ENCODE assay signal across 2 cellular contexts in genomic region chr3:10973196-10973595, GRCh38.
TF ChIP-seq lines count a peak whose summit lies in the region.

No MANE protein-coding gene starts in this region.

TF ChIP-seq in HCT116, 20 proteins besides CTCF, POLR2A, EP300 and RAD21:
- no peak for TF ChIP-seq REST (IDR thresholded peaks at IDR 0.05; ENCODE audit: low read depth)
- TF ChIP-seq EZH2phosphoT487 (IDR thresholded peaks at IDR 0.05; ENCODE audit: borderline replicate concordance): no peak
- no peak for TF ChIP-seq JUND (IDR thresholded peaks at IDR 0.05)
- no peak for TF ChIP-seq FOSL1 (IDR thresholded peaks at IDR 0.05; ENCODE audit: low read depth)
- TF ChIP-seq EZH2 (IDR thresholded peaks at IDR 0.05): no peak
- TF ChIP-seq, protein P1, sequence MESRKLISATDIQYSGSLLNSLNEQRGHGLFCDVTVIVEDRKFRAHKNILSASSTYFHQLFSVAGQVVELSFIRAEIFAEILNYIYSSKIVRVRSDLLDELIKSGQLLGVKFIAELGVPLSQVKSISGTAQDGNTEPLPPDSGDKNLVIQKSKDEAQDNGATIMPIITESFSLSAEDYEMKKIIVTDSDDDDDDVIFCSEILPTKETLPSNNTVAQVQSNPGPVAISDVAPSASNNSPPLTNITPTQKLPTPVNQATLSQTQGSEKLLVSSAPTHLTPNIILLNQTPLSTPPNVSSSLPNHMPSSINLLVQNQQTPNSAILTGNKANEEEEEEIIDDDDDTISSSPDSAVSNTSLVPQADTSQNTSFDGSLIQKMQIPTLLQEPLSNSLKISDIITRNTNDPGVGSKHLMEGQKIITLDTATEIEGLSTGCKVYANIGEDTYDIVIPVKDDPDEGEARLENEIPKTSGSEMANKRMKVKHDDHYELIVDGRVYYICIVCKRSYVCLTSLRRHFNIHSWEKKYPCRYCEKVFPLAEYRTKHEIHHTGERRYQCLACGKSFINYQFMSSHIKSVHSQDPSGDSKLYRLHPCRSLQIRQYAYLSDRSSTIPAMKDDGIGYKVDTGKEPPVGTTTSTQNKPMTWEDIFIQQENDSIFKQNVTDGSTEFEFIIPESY (IDR thresholded peaks at IDR 0.05; ENCODE audit: extremely low read depth, insufficient replicate concordance, low read length): no peak
- no peak for TF ChIP-seq CEBPB (IDR thresholded peaks at IDR 0.05; ENCODE audit: low read depth)
- TF ChIP-seq SRF (IDR thresholded peaks at IDR 0.05; ENCODE audit: low read depth): no peak
- no peak for TF ChIP-seq SP1 (IDR thresholded peaks at IDR 0.05; ENCODE audit: low read depth)
TF ChIP-seq in HCT116: peak in this region for 0.

TF ChIP-seq in H1, 55 proteins besides CTCF, POLR2A, EP300 and RAD21:
- no peak for TF ChIP-seq SP4 (IDR thresholded peaks at IDR 0.05; ENCODE audit: low read length)
- TF ChIP-seq, protein P2, sequence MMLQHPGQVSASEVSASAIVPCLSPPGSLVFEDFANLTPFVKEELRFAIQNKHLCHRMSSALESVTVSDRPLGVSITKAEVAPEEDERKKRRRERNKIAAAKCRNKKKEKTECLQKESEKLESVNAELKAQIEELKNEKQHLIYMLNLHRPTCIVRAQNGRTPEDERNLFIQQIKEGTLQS (IDR thresholded peaks at IDR 0.05; ENCODE audit: insufficient read depth, low read depth, low read length): no peak
- TF ChIP-seq POLR2AphosphoS5 (IDR thresholded peaks at IDR 0.05; ENCODE audit: low read depth, low read length): no peak
- TF ChIP-seq GTF2F1 (IDR thresholded peaks at IDR 0.05; ENCODE audit: borderline replicate concordance, low read depth, low read length): no peak
- TF ChIP-seq SP2 (IDR thresholded peaks at IDR 0.05; ENCODE audit: low read length): no peak
- TF ChIP-seq RBBP5 (IDR thresholded peaks at IDR 0.05; ENCODE audit: borderline replicate concordance, low read depth, low read length): no peak
- TF ChIP-seq CBX5 (IDR thresholded peaks at IDR 0.05; ENCODE audit: low read depth, low read length): no peak
- no peak for TF ChIP-seq TEAD4 (IDR thresholded peaks at IDR 0.05; ENCODE audit: low read depth, low read length)
- TF ChIP-seq SIRT6 (IDR thresholded peaks at IDR 0.05; ENCODE audit: low read length): no peak
- TF ChIP-seq, protein P3, sequence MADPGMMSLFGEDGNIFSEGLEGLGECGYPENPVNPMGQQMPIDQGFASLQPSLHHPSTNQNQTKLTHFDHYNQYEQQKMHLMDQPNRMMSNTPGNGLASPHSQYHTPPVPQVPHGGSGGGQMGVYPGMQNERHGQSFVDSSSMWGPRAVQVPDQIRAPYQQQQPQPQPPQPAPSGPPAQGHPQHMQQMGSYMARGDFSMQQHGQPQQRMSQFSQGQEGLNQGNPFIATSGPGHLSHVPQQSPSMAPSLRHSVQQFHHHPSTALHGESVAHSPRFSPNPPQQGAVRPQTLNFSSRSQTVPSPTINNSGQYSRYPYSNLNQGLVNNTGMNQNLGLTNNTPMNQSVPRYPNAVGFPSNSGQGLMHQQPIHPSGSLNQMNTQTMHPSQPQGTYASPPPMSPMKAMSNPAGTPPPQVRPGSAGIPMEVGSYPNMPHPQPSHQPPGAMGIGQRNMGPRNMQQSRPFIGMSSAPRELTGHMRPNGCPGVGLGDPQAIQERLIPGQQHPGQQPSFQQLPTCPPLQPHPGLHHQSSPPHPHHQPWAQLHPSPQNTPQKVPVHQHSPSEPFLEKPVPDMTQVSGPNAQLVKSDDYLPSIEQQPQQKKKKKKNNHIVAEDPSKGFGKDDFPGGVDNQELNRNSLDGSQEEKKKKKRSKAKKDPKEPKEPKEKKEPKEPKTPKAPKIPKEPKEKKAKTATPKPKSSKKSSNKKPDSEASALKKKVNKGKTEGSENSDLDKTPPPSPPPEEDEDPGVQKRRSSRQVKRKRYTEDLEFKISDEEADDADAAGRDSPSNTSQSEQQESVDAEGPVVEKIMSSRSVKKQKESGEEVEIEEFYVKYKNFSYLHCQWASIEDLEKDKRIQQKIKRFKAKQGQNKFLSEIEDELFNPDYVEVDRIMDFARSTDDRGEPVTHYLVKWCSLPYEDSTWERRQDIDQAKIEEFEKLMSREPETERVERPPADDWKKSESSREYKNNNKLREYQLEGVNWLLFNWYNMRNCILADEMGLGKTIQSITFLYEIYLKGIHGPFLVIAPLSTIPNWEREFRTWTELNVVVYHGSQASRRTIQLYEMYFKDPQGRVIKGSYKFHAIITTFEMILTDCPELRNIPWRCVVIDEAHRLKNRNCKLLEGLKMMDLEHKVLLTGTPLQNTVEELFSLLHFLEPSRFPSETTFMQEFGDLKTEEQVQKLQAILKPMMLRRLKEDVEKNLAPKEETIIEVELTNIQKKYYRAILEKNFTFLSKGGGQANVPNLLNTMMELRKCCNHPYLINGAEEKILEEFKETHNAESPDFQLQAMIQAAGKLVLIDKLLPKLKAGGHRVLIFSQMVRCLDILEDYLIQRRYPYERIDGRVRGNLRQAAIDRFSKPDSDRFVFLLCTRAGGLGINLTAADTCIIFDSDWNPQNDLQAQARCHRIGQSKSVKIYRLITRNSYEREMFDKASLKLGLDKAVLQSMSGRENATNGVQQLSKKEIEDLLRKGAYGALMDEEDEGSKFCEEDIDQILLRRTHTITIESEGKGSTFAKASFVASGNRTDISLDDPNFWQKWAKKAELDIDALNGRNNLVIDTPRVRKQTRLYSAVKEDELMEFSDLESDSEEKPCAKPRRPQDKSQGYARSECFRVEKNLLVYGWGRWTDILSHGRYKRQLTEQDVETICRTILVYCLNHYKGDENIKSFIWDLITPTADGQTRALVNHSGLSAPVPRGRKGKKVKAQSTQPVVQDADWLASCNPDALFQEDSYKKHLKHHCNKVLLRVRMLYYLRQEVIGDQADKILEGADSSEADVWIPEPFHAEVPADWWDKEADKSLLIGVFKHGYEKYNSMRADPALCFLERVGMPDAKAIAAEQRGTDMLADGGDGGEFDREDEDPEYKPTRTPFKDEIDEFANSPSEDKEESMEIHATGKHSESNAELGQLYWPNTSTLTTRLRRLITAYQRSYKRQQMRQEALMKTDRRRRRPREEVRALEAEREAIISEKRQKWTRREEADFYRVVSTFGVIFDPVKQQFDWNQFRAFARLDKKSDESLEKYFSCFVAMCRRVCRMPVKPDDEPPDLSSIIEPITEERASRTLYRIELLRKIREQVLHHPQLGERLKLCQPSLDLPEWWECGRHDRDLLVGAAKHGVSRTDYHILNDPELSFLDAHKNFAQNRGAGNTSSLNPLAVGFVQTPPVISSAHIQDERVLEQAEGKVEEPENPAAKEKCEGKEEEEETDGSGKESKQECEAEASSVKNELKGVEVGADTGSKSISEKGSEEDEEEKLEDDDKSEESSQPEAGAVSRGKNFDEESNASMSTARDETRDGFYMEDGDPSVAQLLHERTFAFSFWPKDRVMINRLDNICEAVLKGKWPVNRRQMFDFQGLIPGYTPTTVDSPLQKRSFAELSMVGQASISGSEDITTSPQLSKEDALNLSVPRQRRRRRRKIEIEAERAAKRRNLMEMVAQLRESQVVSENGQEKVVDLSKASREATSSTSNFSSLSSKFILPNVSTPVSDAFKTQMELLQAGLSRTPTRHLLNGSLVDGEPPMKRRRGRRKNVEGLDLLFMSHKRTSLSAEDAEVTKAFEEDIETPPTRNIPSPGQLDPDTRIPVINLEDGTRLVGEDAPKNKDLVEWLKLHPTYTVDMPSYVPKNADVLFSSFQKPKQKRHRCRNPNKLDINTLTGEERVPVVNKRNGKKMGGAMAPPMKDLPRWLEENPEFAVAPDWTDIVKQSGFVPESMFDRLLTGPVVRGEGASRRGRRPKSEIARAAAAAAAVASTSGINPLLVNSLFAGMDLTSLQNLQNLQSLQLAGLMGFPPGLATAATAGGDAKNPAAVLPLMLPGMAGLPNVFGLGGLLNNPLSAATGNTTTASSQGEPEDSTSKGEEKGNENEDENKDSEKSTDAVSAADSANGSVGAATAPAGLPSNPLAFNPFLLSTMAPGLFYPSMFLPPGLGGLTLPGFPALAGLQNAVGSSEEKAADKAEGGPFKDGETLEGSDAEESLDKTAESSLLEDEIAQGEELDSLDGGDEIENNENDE (IDR thresholded peaks at IDR 0.05; ENCODE audit: insufficient replicate concordance, low read length): no peak
- no peak for TF ChIP-seq RNF2 (IDR thresholded peaks at IDR 0.05; ENCODE audit: borderline replicate concordance, low read depth, low read length, missing control alignments, poor library complexity, severe bottlenecking)
- TF ChIP-seq KDM4A (IDR thresholded peaks at IDR 0.05; ENCODE audit: low read depth, low read length, severe bottlenecking): no peak
- no peak for TF ChIP-seq MAFK (IDR thresholded peaks at IDR 0.05; ENCODE audit: low read depth, low read length)
- no peak for TF ChIP-seq SAP30 (IDR thresholded peaks at IDR 0.05; ENCODE audit: insufficient read depth, insufficient replicate concordance, low read length)
- no peak for TF ChIP-seq ASH2L (IDR thresholded peaks at IDR 0.05; ENCODE audit: low read length)
- no peak for TF ChIP-seq TAF1 (IDR thresholded peaks at IDR 0.05; ENCODE audit: low read depth, low read length)
- TF ChIP-seq SIN3A (conservative IDR thresholded peaks at IDR 0.05 in 1 of 2, IDR thresholded peaks at IDR 0.05 in 1 of 2; ENCODE audit: low read depth in 1 of 2, low read length in 2 of 2): no peak
